In the genomic region with DNA sequence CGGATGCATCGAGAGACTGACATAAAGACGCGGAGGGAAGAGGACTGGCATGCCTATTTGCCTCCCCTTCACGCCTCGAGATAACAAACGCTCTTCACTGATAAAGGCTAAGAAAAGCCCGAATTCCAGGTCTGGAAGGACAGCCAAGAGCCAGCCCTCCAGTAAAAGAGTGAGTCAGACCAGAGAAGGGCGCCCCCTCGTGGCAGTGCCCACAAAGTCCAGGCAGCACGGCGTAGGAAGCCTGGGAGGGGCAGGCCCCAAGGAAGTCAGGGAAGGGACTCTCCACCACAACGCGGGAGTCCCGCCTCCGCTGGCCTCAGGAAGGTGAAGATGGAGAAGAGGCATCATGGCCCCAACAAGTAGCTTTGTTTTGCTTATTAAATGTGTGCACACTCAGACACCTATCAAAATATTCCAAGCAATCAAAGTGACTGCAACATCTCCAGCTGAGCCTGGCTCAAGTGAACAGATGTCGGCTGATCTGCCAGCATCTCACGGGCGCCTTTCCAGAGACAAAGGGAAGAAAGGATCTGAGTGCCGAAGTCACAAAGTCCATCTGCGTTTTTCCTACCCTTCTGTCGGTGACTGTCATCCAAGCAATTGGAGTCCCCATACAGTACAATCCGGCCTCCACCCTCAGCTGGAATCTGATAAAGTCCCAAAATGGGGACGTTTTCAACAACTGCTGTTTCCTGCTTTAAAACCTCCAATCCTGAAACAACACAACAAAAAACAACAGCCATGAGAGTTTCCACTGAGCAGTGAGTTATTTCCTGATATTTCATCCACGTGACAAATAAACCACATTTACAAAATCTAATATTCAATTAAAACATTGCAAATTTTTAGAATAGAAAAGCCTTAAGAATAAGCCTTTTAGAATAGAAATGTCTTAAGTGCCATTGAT, we compare ENCODE assay signal across 2 cellular contexts.
TF ChIP-seq lines count a peak whose summit lies in the region.

No MANE protein-coding gene starts in this region.

TF ChIP-seq in Ishikawa, 13 proteins besides CTCF, POLR2A, EP300 and RAD21 (continued from another document):
- TF ChIP-seq, protein P1, sequence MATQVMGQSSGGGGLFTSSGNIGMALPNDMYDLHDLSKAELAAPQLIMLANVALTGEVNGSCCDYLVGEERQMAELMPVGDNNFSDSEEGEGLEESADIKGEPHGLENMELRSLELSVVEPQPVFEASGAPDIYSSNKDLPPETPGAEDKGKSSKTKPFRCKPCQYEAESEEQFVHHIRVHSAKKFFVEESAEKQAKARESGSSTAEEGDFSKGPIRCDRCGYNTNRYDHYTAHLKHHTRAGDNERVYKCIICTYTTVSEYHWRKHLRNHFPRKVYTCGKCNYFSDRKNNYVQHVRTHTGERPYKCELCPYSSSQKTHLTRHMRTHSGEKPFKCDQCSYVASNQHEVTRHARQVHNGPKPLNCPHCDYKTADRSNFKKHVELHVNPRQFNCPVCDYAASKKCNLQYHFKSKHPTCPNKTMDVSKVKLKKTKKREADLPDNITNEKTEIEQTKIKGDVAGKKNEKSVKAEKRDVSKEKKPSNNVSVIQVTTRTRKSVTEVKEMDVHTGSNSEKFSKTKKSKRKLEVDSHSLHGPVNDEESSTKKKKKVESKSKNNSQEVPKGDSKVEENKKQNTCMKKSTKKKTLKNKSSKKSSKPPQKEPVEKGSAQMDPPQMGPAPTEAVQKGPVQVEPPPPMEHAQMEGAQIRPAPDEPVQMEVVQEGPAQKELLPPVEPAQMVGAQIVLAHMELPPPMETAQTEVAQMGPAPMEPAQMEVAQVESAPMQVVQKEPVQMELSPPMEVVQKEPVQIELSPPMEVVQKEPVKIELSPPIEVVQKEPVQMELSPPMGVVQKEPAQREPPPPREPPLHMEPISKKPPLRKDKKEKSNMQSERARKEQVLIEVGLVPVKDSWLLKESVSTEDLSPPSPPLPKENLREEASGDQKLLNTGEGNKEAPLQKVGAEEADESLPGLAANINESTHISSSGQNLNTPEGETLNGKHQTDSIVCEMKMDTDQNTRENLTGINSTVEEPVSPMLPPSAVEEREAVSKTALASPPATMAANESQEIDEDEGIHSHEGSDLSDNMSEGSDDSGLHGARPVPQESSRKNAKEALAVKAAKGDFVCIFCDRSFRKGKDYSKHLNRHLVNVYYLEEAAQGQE (IDR thresholded peaks at IDR 0.05; ENCODE audit: low read depth): no peak
- TF ChIP-seq EGR1 (IDR thresholded peaks at IDR 0.05) (no peak), FOXM1 (IDR thresholded peaks at IDR 0.05; ENCODE audit: borderline replicate concordance, low read depth) (no peak), TAF1 (IDR thresholded peaks at IDR 0.05; ENCODE audit: low read depth) (no peak)

TF ChIP-seq in SK-N-SH treated with all-trans-retinoic acid at 6 μM for 48 hours, 23 proteins besides CTCF, POLR2A, EP300 and RAD21 (continued from another document):
- TF ChIP-seq, protein P2, sequence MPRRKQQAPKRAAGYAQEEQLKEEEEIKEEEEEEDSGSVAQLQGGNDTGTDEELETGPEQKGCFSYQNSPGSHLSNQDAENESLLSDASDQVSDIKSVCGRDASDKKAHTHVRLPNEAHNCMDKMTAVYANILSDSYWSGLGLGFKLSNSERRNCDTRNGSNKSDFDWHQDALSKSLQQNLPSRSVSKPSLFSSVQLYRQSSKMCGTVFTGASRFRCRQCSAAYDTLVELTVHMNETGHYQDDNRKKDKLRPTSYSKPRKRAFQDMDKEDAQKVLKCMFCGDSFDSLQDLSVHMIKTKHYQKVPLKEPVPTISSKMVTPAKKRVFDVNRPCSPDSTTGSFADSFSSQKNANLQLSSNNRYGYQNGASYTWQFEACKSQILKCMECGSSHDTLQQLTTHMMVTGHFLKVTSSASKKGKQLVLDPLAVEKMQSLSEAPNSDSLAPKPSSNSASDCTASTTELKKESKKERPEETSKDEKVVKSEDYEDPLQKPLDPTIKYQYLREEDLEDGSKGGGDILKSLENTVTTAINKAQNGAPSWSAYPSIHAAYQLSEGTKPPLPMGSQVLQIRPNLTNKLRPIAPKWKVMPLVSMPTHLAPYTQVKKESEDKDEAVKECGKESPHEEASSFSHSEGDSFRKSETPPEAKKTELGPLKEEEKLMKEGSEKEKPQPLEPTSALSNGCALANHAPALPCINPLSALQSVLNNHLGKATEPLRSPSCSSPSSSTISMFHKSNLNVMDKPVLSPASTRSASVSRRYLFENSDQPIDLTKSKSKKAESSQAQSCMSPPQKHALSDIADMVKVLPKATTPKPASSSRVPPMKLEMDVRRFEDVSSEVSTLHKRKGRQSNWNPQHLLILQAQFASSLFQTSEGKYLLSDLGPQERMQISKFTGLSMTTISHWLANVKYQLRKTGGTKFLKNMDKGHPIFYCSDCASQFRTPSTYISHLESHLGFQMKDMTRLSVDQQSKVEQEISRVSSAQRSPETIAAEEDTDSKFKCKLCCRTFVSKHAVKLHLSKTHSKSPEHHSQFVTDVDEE (CRISPR knock-in tag; IDR thresholded peaks at IDR 0.05): no peak
- no peak for TF ChIP-seq ZNF70 (CRISPR knock-in tag; IDR thresholded peaks at IDR 0.05)
- no peak for TF ChIP-seq ZNF565 (CRISPR knock-in tag; conservative IDR thresholded peaks at IDR 0.05; ENCODE audit: low read depth)
- TF ChIP-seq ZFP30 (CRISPR knock-in tag; IDR thresholded peaks at IDR 0.05): no peak
- no peak for TF ChIP-seq ARNTL (CRISPR knock-in tag; IDR thresholded peaks at IDR 0.05; ENCODE audit: borderline replicate concordance, low read depth)
- TF ChIP-seq OSR1 (CRISPR knock-in tag; IDR thresholded peaks at IDR 0.05): no peak
- TF ChIP-seq, protein P3, sequence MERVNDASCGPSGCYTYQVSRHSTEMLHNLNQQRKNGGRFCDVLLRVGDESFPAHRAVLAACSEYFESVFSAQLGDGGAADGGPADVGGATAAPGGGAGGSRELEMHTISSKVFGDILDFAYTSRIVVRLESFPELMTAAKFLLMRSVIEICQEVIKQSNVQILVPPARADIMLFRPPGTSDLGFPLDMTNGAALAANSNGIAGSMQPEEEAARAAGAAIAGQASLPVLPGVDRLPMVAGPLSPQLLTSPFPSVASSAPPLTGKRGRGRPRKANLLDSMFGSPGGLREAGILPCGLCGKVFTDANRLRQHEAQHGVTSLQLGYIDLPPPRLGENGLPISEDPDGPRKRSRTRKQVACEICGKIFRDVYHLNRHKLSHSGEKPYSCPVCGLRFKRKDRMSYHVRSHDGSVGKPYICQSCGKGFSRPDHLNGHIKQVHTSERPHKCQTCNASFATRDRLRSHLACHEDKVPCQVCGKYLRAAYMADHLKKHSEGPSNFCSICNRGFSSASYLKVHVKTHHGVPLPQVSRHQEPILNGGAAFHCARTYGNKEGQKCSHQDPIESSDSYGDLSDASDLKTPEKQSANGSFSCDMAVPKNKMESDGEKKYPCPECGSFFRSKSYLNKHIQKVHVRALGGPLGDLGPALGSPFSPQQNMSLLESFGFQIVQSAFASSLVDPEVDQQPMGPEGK (CRISPR knock-in tag; IDR thresholded peaks at IDR 0.05; ENCODE audit: borderline replicate concordance): no peak
- no peak for TF ChIP-seq ESRRG (CRISPR knock-in tag; IDR thresholded peaks at IDR 0.05)
- no peak for TF ChIP-seq TCF4 (CRISPR knock-in tag; IDR thresholded peaks at IDR 0.05; ENCODE audit: borderline replicate concordance)
- no peak for TF ChIP-seq ZFP3 (CRISPR knock-in tag; IDR thresholded peaks at IDR 0.05)
